ENCODE assay signal across 20 cellular contexts in the genomic region with DNA sequence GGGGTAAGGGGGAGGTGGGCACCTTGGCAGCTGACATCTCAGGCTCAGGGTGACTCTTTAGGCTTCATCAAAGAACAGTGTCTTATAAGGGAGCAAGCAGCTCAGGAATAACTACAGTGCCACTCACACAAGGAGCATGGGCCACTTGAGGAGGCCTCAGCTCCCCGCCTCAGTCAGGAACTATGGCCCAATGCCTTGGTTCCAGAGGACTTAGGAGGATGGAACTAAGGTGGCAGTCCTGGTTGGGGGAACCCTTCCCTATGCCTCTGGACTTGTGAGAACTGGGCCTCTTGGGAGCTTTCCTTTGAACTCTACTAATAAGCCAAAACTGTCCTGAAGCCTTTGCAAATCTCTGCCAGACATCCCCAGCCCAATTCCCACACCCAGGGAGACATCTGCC.
DNase-seq lines count a peak whose midpoint lies in the region; ATAC-seq and TF ChIP-seq lines count a peak whose summit lies in the region.
"Had no signal": no experiment of that assay in that cellular context is flagged by ENCODE, and none has a peak within 500 bp of the region (broad histone marks: within the 10 kb centered on the region; RNA-seq: fewer than 3 reads in every experiment).

No MANE protein-coding gene starts in this region.

- H2BK120ac ChIP-seq in trophoblast cell (ENCODE audit: insufficient read depth, low read length, poor library complexity) = peak overlapping the region; percentile 82

- peaks cover 9% of the 10 kb centered on the region for H3K79me1 ChIP-seq in trophoblast cell (ENCODE audit: low read length)

- TF ChIP-seq CTCF in AG10803 (conservative IDR thresholded peaks at IDR 0.05; ENCODE audit: low read length) (no peak), ascending aorta (IDR thresholded peaks at IDR 0.05) (no peak), lower lobe of right lung (IDR thresholded peaks at IDR 0.05) (no peak), chondrocyte (IDR thresholded peaks at IDR 0.05) (no peak)

- no peaks in the 10 kb centered on the region for H3K79me2 ChIP-seq in trophoblast cell (ENCODE audit: control insufficient read depth, insufficient read depth, low read length, poor library complexity)

- no peak overlapping the region for H3K9ac ChIP-seq in trophoblast cell (ENCODE audit: low read length)
- H3K9ac ChIP-seq: GM23248 had no signal

- no peak overlapping the region for H3K4ac ChIP-seq in trophoblast cell (ENCODE audit: low read depth, low read length)

- H3K27me3 Mint-ChIP-seq in chondrocyte (ENCODE audit: low read depth) = no peaks in the 10 kb centered on the region
- H3K27me3 Mint-ChIP-seq: activated CD4-positive, alpha-beta T cell treated with anti-CD3 and anti-CD28 coated beads, Interleukin-2, amount 10 ng/mL, durations not matched to agents 24 days and 14 days had no signal

- H3K4me3 ChIP-seq in AG10803 (ENCODE audit: low read length) = no peak overlapping the region
- H3K4me3 ChIP-seq in ascending aorta = no peak overlapping the region
- no peak overlapping the region for H3K4me3 ChIP-seq in lower lobe of right lung
- no peak overlapping the region for H3K4me3 ChIP-seq in trophoblast cell (ENCODE audit: low read depth, low read length)
- H3K4me3 ChIP-seq: GM23248, skin epidermis, uterus had no signal

- no peak overlapping the region for H3K4me3 Mint-ChIP-seq in chondrocyte (ENCODE audit: unreplicated experiment)
- H3K4me3 Mint-ChIP-seq: activated CD4-positive, alpha-beta T cell treated with anti-CD3 and anti-CD28 coated beads, Interleukin-2, amount 10 ng/mL, durations not matched to agents 24 days and 14 days; activated naive CD4-positive, alpha-beta T cell treated with anti-CD3 and anti-CD28 coated beads, Interleukin-2, amount 10 ng/mL, durations not matched to agents 7 days and 5 days; nephron progenitor cell had no signal

- H3K27ac ChIP-seq in ascending aorta = peak overlapping the region; percentile 29 to 39
- H3K27ac ChIP-seq in lower lobe of right lung = no peak overlapping the region
- peak overlapping the region; percentile 12 for H3K27ac ChIP-seq in trophoblast cell (ENCODE audit: low read depth, low read length)
- H3K27ac ChIP-seq: C4-2B, GM23248, VCaP had no signal

- no peaks in the 10 kb centered on the region for H3K36me3 Mint-ChIP-seq in chondrocyte (ENCODE audit: low read depth)
- H3K36me3 Mint-ChIP-seq: activated naive CD4-positive, alpha-beta T cell treated with anti-CD3 and anti-CD28 coated beads, Interleukin-2, amount 10 ng/mL, durations not matched to agents 7 days and 5 days had no signal

- H3K36me3 ChIP-seq in ascending aorta (no peaks in the 10 kb centered on the region), lower lobe of right lung (no peaks in the 10 kb centered on the region), trophoblast cell (ENCODE audit: control insufficient read depth in 1 of 2, insufficient read depth in 2 of 2, low read length in 2 of 2) (no peaks in the 10 kb centered on the region)
- H3K36me3 ChIP-seq: uterus had no signal

- H2AFZ ChIP-seq in trophoblast cell (ENCODE audit: insufficient read depth, low read length, poor library complexity) = peak overlapping the region; percentile 50
- H2AFZ ChIP-seq: GM23248 had no signal

- H3K18ac ChIP-seq in trophoblast cell (ENCODE audit: low read length) = peak overlapping the region; percentile 29

- H3K27me3 ChIP-seq in ascending aorta (no peaks in the 10 kb centered on the region), lower lobe of right lung (ENCODE audit: low read depth) (no peaks in the 10 kb centered on the region), trophoblast cell (ENCODE audit: insufficient read depth, low read length) (no peaks in the 10 kb centered on the region)
- H3K27me3 ChIP-seq: uterus had no signal

- peak overlapping the region; percentile 81 for H3K14ac ChIP-seq in trophoblast cell (ENCODE audit: low read length)

- peaks cover 6% of the 10 kb centered on the region for H3K9me3 Mint-ChIP-seq in chondrocyte (ENCODE audit: low read depth)
- H3K9me3 Mint-ChIP-seq: activated CD4-positive, alpha-beta T cell treated with anti-CD3 and anti-CD28 coated beads, Interleukin-2, amount 10 ng/mL, durations not matched to agents 24 days and 14 days; activated naive CD4-positive, alpha-beta T cell treated with anti-CD3 and anti-CD28 coated beads, Interleukin-2, amount 10 ng/mL, durations not matched to agents 7 days and 5 days had no signal

- H2AK5ac ChIP-seq in trophoblast cell (ENCODE audit: low read length) = peak overlapping the region; percentile 79

- no peak overlapping the region for H3K4me2 ChIP-seq in trophoblast cell (ENCODE audit: low read length)

- H2BK12ac ChIP-seq in trophoblast cell (ENCODE audit: low read length) = peak overlapping the region; percentile 97

- H2BK5ac ChIP-seq in trophoblast cell (ENCODE audit: low read depth, low read length, poor library complexity) = peak overlapping the region; percentile 33

- peaks cover 0 to 7% of the 10 kb centered on the region in 2 donors for H3K4me1 ChIP-seq in ascending aorta
- H3K4me1 ChIP-seq in lower lobe of right lung = peaks cover 8% of the 10 kb centered on the region
- peaks cover 10 to 22% of the 10 kb centered on the region in 2 experiments for H3K4me1 ChIP-seq in trophoblast cell (ENCODE audit: control insufficient read depth in 1 of 2, insufficient read depth in 2 of 2, low read length in 2 of 2)
- H3K4me1 ChIP-seq: uterus had no signal

- no peak overlapping the region for H4K8ac ChIP-seq in trophoblast cell (ENCODE audit: low read depth, low read length)

- no peak overlapping the region for H4K12ac ChIP-seq in trophoblast cell (ENCODE audit: low read depth, low read length)

- H3K27ac Mint-ChIP-seq in chondrocyte (ENCODE audit: unreplicated experiment) = no peak overlapping the region
- H3K27ac Mint-ChIP-seq: activated CD4-positive, alpha-beta T cell treated with anti-CD3 and anti-CD28 coated beads, Interleukin-2, amount 10 ng/mL, durations not matched to agents 24 days and 14 days; activated naive CD4-positive, alpha-beta T cell treated with anti-CD3 and anti-CD28 coated beads, Interleukin-2, amount 10 ng/mL, durations not matched to agents 7 days and 5 days had no signal

- intact Hi-C loops in ascending aorta (cut with DNase I) = loop anchor here (5.0 kb wide), 1 partner anchor 52 kb away; no protein-coding TSS in a partner anchor
- intact Hi-C loops in lower lobe of right lung (cut with DNase I) = no loop called here

- WGBS in trophoblast cell (ENCODE audit: extremely low coverage, insufficient coverage, insufficient read length) = no CpG with 5 or more reads among the region's 1 CpG

- no peak overlapping the region for H3K23ac ChIP-seq in trophoblast cell (ENCODE audit: low read length)

- H4K91ac ChIP-seq in trophoblast cell (ENCODE audit: low read depth, low read length) = peak overlapping the region; percentile 36

- DNase-seq in AG10803 (ENCODE audit: low read depth) (peak; percentile 9), ascending aorta (ENCODE audit: low spot score in 2 of 2) (peak in 1 of 2 donors; percentile 57), lower lobe of right lung (no peak), trophoblast cell (no peak), chondrocyte (ENCODE audit: low spot score) (no peak), AML-193 (lab: John Stamatoyannopoulos, UW) (no peak), COLO829 (ENCODE audit: low spot score) (no peak)
- DNase-seq: activated CD4-positive, alpha-beta T cell treated with anti-CD3 and anti-CD28 coated beads, Interleukin-2, amount 10 ng/mL, durations not matched to agents 24 days and 14 days; activated naive CD4-positive, alpha-beta T cell treated with anti-CD3 and anti-CD28 coated beads, Interleukin-2, amount 10 ng/mL, durations not matched to agents 7 days and 5 days; DND-41; kidney glomerular epithelial cell; NCI-H1694; NCI-H69 had no signal

- H3K9me3 ChIP-seq in ascending aorta (no peaks in the 10 kb centered on the region), lower lobe of right lung (no peaks in the 10 kb centered on the region), trophoblast cell (ENCODE audit: insufficient read depth, low read depth, low read length) (no peaks in the 10 kb centered on the region)
- H3K9me3 ChIP-seq: uterus had no signal

- ATAC-seq in lower lobe of right lung = peak; percentile 35 to 49
- no peak for ATAC-seq in GM18858 (IDR thresholded peaks at IDR 0.05; ENCODE audit: unreplicated experiment)

- H3K4me1 Mint-ChIP-seq in chondrocyte (ENCODE audit: low read depth) = peaks cover 29% of the 10 kb centered on the region
- H3K4me1 Mint-ChIP-seq: activated CD4-positive, alpha-beta T cell treated with anti-CD3 and anti-CD28 coated beads, Interleukin-2, amount 10 ng/mL, durations not matched to agents 24 days and 14 days; activated naive CD4-positive, alpha-beta T cell treated with anti-CD3 and anti-CD28 coated beads, Interleukin-2, amount 10 ng/mL, durations not matched to agents 7 days and 5 days had no signal
